Comparison of ENCODE assay signal across 8 cellular contexts in the genomic region with DNA sequence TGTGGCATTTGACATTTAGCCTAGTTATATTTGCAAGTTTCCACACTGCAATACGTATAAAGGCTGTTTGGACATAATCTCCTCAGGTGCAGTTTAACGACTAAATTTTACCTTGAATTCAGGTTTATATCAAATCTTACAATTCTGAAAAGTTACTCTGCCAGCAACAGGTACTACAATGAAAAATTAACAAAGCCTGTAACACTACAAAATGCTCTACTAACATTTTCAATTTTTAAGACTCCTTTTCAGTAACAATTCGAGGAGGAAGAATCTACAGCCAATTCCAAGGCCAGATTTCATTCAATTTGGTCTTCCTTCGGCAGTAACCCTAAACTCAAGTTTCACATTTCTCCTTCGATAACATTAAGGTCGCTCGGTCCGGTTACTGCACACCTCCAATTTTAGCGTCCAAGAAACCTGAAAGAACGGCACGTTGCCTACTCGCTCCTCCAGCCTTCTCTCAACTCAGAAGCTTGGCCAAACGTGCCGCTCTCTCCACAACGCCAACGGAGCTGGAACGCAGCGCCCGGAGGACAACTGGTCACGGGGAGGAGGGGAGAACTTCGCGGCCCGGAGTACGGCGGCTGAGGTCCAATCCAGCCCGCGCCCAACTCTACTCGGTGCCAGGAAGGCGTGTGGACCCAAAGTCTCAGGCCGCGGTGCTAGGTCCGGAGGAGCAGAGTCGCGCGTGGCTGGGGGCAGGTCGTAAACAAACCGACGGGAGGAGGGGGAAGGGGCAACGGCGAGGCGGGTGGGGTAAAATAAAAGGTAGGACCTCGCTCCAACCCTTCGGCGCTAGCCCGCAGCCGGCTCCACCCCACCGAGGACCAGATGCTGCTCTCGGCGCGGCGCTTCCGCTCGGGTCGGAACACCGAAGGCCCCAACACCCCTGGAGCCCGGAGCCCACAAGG. TPM values are rescaled to one million over a fixed set of nuclear protein-coding genes. Genes with fewer than 3 reads are reported as not detected.
A peak's percentile ranks its signal among the peaks of the same experiment; 100 is the strongest.
DNase-seq lines count a peak whose midpoint lies in the region; ATAC-seq and TF ChIP-seq lines count a peak whose summit lies in the region.

No MANE protein-coding gene starts in this region.

- peak overlapping the region; percentile 85 for H3K4me2 ChIP-seq in BLaER1

- peak; percentile 64 to 69 for DNase-seq in SJSA1 (ENCODE audit: low read depth in 1 of 2, low spot score in 2 of 2)
- DNase-seq in astrocyte of the cerebellum (ENCODE audit: low read depth): peak; percentile 20
- DNase-seq in hippocampal formation (lab: John Stamatoyannopoulos, UW): peak; percentile 44 to 58
- DNase-seq in retinal pigment epithelial cell (ENCODE audit: low read depth): no peak
- no peak for DNase-seq in NCI-H2171 treated with DMSO at 0.1 percent for 48 hours (lab: John Stamatoyannopoulos, UW)

- peaks cover 32% of the 10 kb centered on the region for H3K4me1 ChIP-seq in BLaER1
- peaks cover 15% of the 10 kb centered on the region for H3K4me1 ChIP-seq in SJSA1 (replicated peaks)

- no peak for TF ChIP-seq CTCF in astrocyte of the cerebellum (IDR thresholded peaks at IDR 0.05; ENCODE audit: low read depth, low read length, missing control alignments)
- no peak for TF ChIP-seq CTCF in retinal pigment epithelial cell (conservative IDR thresholded peaks at IDR 0.05; ENCODE audit: low read depth, low read length)

- peak overlapping the region; percentile 96 for H3K4me3 ChIP-seq in BLaER1
- peak overlapping the region; percentile 87 for H3K4me3 ChIP-seq in SJSA1
- peak overlapping the region; percentile 95 for H3K4me3 ChIP-seq in astrocyte of the cerebellum (ENCODE audit: low read depth, low read length)
- H3K4me3 ChIP-seq in retinal pigment epithelial cell (ENCODE audit: low read length): peak overlapping the region; percentile 82

- H3K27me3 ChIP-seq in BLaER1: no peaks in the 10 kb centered on the region
- H3K27me3 ChIP-seq in SJSA1 (replicated peaks): no peaks in the 10 kb centered on the region

- no peaks in the 10 kb centered on the region; the same call in 1 of the 2 replicates for H3K36me3 ChIP-seq in BLaER1
- peaks cover 30% of the 10 kb centered on the region for H3K36me3 ChIP-seq in SJSA1

- peak overlapping the region; percentile 96 for H3K9ac ChIP-seq in BLaER1

- H4K20me1 ChIP-seq in BLaER1: peaks cover 53% of the 10 kb centered on the region

- in situ Hi-C loops in astrocyte of the cerebellum (cut with HindIII; ENCODE audit: low sequenced_read_pairs): no loop called here

- peak overlapping the region; percentile 96 for H3K27ac ChIP-seq in BLaER1
- H3K27ac ChIP-seq in SJSA1: peak overlapping the region; percentile 94

- H3K9me3 ChIP-seq in BLaER1: no peaks in the 10 kb centered on the region
- H3K9me3 ChIP-seq in SJSA1 (replicated peaks): no peaks in the 10 kb centered on the region

- ATAC-seq in GM19043 (IDR thresholded peaks at IDR 0.05; ENCODE audit: low read depth, unreplicated experiment): peak; percentile 16
- ATAC-seq in HG03280 (IDR thresholded peaks at IDR 0.05; ENCODE audit: unreplicated experiment): peak; percentile 12

RNA-seq across cellular contexts. Expression of gene FNIP1, which starts 0.7 kb away (rescaled TPM):
- 30.0 and 44.5 TPM in 2 replicates for total RNA-seq in SJSA1 (2014; rRNA removed; shearing (Covaris generic))

Comparison
In these comparisons a context has a peak if more than half of its experiments do, and no peak if none do; other contexts are left out.
1. DNase-seq: peak in SJSA1 (2 of 2), astrocyte of the cerebellum (single experiment) and hippocampal formation (2 of 2); none in retinal pigment epithelial cell (single experiment) and NCI-H2171 treated with DMSO at 0.1 percent for 48 hours (single experiment).
2. Peak in every context shown above with its lines, with median percentiles within 50 percentile points of each other: H3K4me3 ChIP-seq.